Comparison of ENCODE assay signal across 18 cellular contexts in the genomic region with DNA sequence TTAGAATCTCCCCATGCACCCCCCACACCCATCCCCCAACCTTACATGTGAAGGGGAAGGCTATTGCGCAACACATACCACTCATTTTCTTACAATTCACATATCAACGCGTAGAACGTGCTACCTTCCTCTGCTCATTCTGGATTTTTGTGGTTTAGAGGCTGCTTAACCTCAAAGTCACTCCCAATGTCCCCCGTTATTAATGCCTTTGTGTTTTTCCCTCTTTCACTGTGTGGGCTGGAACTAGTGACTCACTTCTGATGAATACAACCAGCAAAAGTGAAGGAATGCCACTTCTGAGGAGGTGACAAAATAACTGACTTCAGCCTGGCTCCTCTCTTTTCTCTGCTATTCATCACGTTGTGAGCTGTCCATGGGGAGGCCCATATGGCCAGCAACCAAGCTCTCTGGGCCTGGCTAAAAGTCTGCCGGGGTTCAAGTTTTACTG.
DNase-seq lines count a peak whose midpoint lies in the region; ATAC-seq, FAIRE-seq and TF ChIP-seq lines count a peak whose summit lies in the region.
"Had no signal": no experiment of that assay in that cellular context is flagged by ENCODE, and none has a peak within 500 bp of the region (broad histone marks: within the 10 kb centered on the region; RNA-seq: fewer than 3 reads in every experiment).

No MANE protein-coding gene starts in this region.

- no peaks in the 10 kb centered on the region for H3K36me3 ChIP-seq in HepG2 (replicated peaks in 1 of 2; ENCODE audit: control insufficient read depth in 1 of 2, insufficient read depth in 2 of 2, low read length in 2 of 2)
- H3K36me3 ChIP-seq in right lobe of liver = no peaks in the 10 kb centered on the region
- H3K36me3 ChIP-seq: spleen, tibial artery had no signal

- TF ChIP-seq POLR2A in HepG2 (IDR thresholded peaks at IDR 0.05; ENCODE audit: insufficient read depth in 1 of 2, low read depth in 2 of 2, low read length in 2 of 2) = no peak
- no peak for TF ChIP-seq POLR2A in right lobe of liver (IDR thresholded peaks at IDR 0.05)

- POLR2A ChIA-PET in HepG2 (lab: Yijun Ruan, JAX) = no interaction called here

- CTCF ChIA-PET in HepG2 (lab: Yijun Ruan, JAX; ENCODE audit: low intra/inter-chr PET ratio, low total read pairs) = no interaction called here

- no peak overlapping the region for H2AFZ ChIP-seq in HepG2 (ENCODE audit: low read length)

- no peaks in the 10 kb centered on the region for H4K20me1 ChIP-seq in HepG2 (ENCODE audit: insufficient read depth, low read length)

- H3K27me3 ChIP-seq in HepG2 (ENCODE audit: control insufficient read depth in 1 of 2, insufficient read depth in 2 of 2, low read length in 2 of 2) = no peaks in the 10 kb centered on the region
- no peaks in the 10 kb centered on the region for H3K27me3 ChIP-seq in right lobe of liver
- H3K27me3 ChIP-seq: spleen, tibial artery had no signal

- no peak for ATAC-seq in HepG2
- ATAC-seq in right lobe of liver = no peak
- no peak for ATAC-seq in HG03097 (IDR thresholded peaks at IDR 0.05; ENCODE audit: low FRiP score, unreplicated experiment)
- ATAC-seq in GM18519 (IDR thresholded peaks at IDR 0.05; ENCODE audit: low FRiP score, unreplicated experiment) = no peak
- ATAC-seq: left ventricle myocardium superior had no signal

- no TSS peak for BruUV-seq in HepG2 (replicated peaks; lab: Mats Ljungman, UMichigan)

- no peaks in the 10 kb centered on the region for H3K4me1 ChIP-seq in HepG2 (ENCODE audit: insufficient read depth, low read length)
- no peaks in the 10 kb centered on the region for H3K4me1 ChIP-seq in right lobe of liver
- H3K4me1 ChIP-seq: spleen, tibial artery had no signal

- H3K4me2 ChIP-seq in HepG2 (ENCODE audit: low read depth, low read length) = no peak overlapping the region

- H3K9ac ChIP-seq in HepG2 (ENCODE audit: insufficient read depth, low read depth, low read length) = no peak overlapping the region

- TF ChIP-seq CTCF in HepG2 (CRISPR knock-in tag; IDR thresholded peaks at IDR 0.05) (no peak), right lobe of liver (IDR thresholded peaks at IDR 0.05) (no peak), foreskin fibroblast (IDR thresholded peaks at IDR 0.05; ENCODE audit: low read depth, low read length) (no peak)

- H3K9me3 ChIP-seq in HepG2 (ENCODE audit: low read length) = peaks cover 6% of the 10 kb centered on the region; the same call in 1 of the 2 replicates
- no peaks in the 10 kb centered on the region for H3K9me3 ChIP-seq in right lobe of liver
- H3K9me3 ChIP-seq: tibial artery had no signal

- no peaks in the 10 kb centered on the region for H3K79me2 ChIP-seq in HepG2 (ENCODE audit: insufficient read depth, low read length)

- in situ Hi-C loops in HepG2 (cut with HindIII; ENCODE audit: extremely low pct_ligation_motif_present, low pct_unique_long_range_greater_than_20kb) = no loop called here

- TF ChIP-seq EP300 in HepG2 (IDR thresholded peaks at IDR 0.05; ENCODE audit: low read depth in 2 of 2, low read length in 2 of 2) (no peak), HepG2 (CRISPR knock-in tag; IDR thresholded peaks at IDR 0.05; ENCODE audit: borderline replicate concordance) (no peak)

- FAIRE-seq in HepG2 (lab: Jason Lieb, UNC) = no peak
- FAIRE-seq: A204.1, colon, frontal cortex had no signal

- TF ChIP-seq RAD21 in HepG2 (CRISPR knock-in tag; IDR thresholded peaks at IDR 0.05) = no peak

- DNase-seq in HepG2 (ENCODE audit: low spot score) = no peak
- no peak for DNase-seq in right lobe of liver
- DNase-seq in SW 1271 (lab: John Stamatoyannopoulos, UW) = peak; percentile 32 to 68
- DNase-seq in foreskin fibroblast = peak; percentile 3 to 9
- no peak for DNase-seq in foreskin melanocyte
- no peak for DNase-seq in HuH-7.5 (ENCODE audit: low spot score)
- DNase-seq: activated CD4-positive, alpha-beta memory T cell treated with anti-CD3 and anti-CD28 coated beads, Interleukin-2, amount 10 ng/mL, durations not matched to agents 7 days and 5 days; activated effector memory CD4-positive, alpha-beta T cell treated with anti-CD3 and anti-CD28 coated beads, Interleukin-2, amount 50 U/mL, for 16 hours; H9; KG1; left ventricle myocardium superior; spleen; tibial artery had no signal

- 21% methylated on average over 7 of the region's 7 CpGs for WGBS in HepG2 (ENCODE audit: low lambda C conversion rate)
- 55% methylated on average over 7 of the region's 7 CpGs for WGBS in right lobe of liver (ENCODE audit: insufficient coverage, low coverage, low lambda C conversion rate, missing lambda C conversion rate)

- no peak overlapping the region for H3K27ac ChIP-seq in HepG2 (ENCODE audit: extremely low read length, insufficient read depth, low read length)
- no peak overlapping the region for H3K27ac ChIP-seq in right lobe of liver
- H3K27ac ChIP-seq: spleen, tibial artery had no signal

- intact Hi-C loops in HepG2 (cut with micrococcal nuclease; ENCODE audit: unreplicated experiment) = no loop called here
- intact Hi-C loops in right lobe of liver (cut with DNase I) = no loop called here

- H3K4me3 ChIP-seq in HepG2 (replicated peaks in 1 of 3; ENCODE audit: insufficient read depth in 1 of 3, low read depth in 2 of 3, low read length in 3 of 3) = no peak overlapping the region
- no peak overlapping the region for H3K4me3 ChIP-seq in right lobe of liver
- no peak overlapping the region for H3K4me3 ChIP-seq in foreskin fibroblast (ENCODE audit: low read depth in 1 of 2, low read length in 2 of 2)
- H3K4me3 ChIP-seq: spleen, tibial artery had no signal

TF ChIP-seq in HepG2, 621 proteins besides CTCF, POLR2A, EP300 and RAD21:
- TF ChIP-seq CEBPB (IDR thresholded peaks at IDR 0.05; ENCODE audit: borderline replicate concordance, low read depth, low read length) (peak; percentile 91), ZNF747 (CRISPR knock-in tag; IDR thresholded peaks at IDR 0.05; ENCODE audit: borderline replicate concordance) (no peak), ZNF816 (CRISPR knock-in tag; IDR thresholded peaks at IDR 0.05; ENCODE audit: borderline replicate concordance) (no peak), MBD4 (IDR thresholded peaks at IDR 0.05; ENCODE audit: borderline replicate concordance, low read length) (no peak), SMARCC2 (IDR thresholded peaks at IDR 0.05) (no peak), NR2F2 (IDR thresholded peaks at IDR 0.05; ENCODE audit: borderline replicate concordance, low read depth) (no peak), CEBPG (CRISPR knock-in tag; IDR thresholded peaks at IDR 0.05) (peak; percentile 69), RBAK (CRISPR knock-in tag; IDR thresholded peaks at IDR 0.05) (no peak)

Comparison
In these comparisons a context has a peak if more than half of its experiments do, and no peak if none do; other contexts are left out.
1. DNase-seq: peak in SW 1271 (2 of 2) and foreskin fibroblast (2 of 2); none in HepG2 (single experiment), right lobe of liver (0 of 3), foreskin melanocyte (single experiment) and HuH-7.5 (single experiment).